Comparison of ENCODE assay signal across 1 cellular context in the genomic region with DNA sequence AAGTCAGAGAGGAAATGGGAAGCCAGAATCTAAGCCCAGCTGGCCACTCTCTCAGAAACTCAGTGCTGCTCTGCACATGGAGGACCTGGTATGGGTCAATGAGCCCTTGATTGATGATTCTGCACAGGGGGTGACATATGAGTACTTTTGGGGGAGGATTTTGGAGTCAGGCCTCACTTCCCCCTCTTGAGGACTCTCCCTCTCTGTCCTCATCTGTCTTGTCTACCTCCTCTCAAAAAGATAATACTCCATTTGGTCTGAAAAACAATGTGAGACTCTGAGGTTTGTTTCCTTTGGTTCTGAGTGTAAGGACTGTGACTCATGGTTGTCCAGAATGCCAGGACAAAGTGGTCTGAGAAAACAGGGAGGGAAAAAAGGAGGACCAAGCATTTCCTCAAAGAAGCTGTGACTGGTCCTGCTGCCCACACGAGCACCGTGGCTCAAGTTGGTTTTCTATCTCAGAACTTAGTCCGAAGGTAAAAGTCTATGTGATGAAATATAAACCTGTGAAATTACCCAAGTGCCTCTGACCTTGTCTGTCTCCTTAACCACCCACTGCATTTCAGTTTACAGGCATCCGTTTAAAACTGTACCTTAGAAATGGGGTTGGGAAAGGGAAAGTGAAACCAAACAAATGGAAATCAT.
A peak's percentile ranks its signal among the peaks of the same experiment; 100 is the strongest.
TF ChIP-seq lines count a peak whose summit lies in the region.

No MANE protein-coding gene starts in this region.

TF ChIP-seq in K562, 482 proteins besides CTCF, POLR2A, EP300 and RAD21 (continued from another document and continues in another):
- TF ChIP-seq, protein P1, sequence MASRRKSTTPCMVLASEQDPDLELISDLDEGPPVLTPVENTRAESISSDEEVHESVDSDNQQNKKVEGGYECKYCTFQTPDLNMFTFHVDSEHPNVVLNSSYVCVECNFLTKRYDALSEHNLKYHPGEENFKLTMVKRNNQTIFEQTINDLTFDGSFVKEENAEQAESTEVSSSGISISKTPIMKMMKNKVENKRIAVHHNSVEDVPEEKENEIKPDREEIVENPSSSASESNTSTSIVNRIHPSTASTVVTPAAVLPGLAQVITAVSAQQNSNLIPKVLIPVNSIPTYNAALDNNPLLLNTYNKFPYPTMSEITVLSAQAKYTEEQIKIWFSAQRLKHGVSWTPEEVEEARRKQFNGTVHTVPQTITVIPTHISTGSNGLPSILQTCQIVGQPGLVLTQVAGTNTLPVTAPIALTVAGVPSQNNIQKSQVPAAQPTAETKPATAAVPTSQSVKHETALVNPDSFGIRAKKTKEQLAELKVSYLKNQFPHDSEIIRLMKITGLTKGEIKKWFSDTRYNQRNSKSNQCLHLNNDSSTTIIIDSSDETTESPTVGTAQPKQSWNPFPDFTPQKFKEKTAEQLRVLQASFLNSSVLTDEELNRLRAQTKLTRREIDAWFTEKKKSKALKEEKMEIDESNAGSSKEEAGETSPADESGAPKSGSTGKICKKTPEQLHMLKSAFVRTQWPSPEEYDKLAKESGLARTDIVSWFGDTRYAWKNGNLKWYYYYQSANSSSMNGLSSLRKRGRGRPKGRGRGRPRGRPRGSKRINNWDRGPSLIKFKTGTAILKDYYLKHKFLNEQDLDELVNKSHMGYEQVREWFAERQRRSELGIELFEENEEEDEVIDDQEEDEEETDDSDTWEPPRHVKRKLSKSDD (conservative IDR thresholded peaks at IDR 0.05; ENCODE audit: low read length): no peak
- TF ChIP-seq TRIM28 (IDR thresholded peaks at IDR 0.05): no peak
- TF ChIP-seq CREBBP (IDR thresholded peaks at IDR 0.05; ENCODE audit: low read depth, low read length): no peak
- TF ChIP-seq, protein P2, sequence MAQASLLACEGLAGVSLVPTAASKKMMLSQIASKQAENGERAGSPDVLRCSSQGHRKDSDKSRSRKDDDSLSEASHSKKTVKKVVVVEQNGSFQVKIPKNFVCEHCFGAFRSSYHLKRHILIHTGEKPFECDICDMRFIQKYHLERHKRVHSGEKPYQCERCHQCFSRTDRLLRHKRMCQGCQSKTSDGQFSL (CRISPR knock-in tag; IDR thresholded peaks at IDR 0.05): no peak
- TF ChIP-seq, protein P2 (tag; IDR thresholded peaks at IDR 0.05): no peak
- TF ChIP-seq KAT8 (IDR thresholded peaks at IDR 0.05; ENCODE audit: low read depth): no peak
- no peak for TF ChIP-seq WHSC1 (IDR thresholded peaks at IDR 0.05; ENCODE audit: low read length)
- TF ChIP-seq, protein P3, sequence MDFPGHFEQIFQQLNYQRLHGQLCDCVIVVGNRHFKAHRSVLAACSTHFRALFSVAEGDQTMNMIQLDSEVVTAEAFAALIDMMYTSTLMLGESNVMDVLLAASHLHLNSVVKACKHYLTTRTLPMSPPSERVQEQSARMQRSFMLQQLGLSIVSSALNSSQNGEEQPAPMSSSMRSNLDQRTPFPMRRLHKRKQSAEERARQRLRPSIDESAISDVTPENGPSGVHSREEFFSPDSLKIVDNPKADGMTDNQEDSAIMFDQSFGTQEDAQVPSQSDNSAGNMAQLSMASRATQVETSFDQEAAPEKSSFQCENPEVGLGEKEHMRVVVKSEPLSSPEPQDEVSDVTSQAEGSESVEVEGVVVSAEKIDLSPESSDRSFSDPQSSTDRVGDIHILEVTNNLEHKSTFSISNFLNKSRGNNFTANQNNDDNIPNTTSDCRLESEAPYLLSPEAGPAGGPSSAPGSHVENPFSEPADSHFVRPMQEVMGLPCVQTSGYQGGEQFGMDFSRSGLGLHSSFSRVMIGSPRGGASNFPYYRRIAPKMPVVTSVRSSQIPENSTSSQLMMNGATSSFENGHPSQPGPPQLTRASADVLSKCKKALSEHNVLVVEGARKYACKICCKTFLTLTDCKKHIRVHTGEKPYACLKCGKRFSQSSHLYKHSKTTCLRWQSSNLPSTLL (IDR thresholded peaks at IDR 0.05): no peak
- no peak for TF ChIP-seq ZNF347 (CRISPR knock-in tag; IDR thresholded peaks at IDR 0.05; ENCODE audit: low read depth)
- TF ChIP-seq PYGO2 (tag; IDR thresholded peaks at IDR 0.05): peak; percentile 8; the same call in 1 of the 2 replicates
- no peak for TF ChIP-seq KDM2B (CRISPR knock-in tag; IDR thresholded peaks at IDR 0.05)
- no peak for TF ChIP-seq FOS (IDR thresholded peaks at IDR 0.05; ENCODE audit: extremely low read depth, insufficient read length)
- TF ChIP-seq MGA (IDR thresholded peaks at IDR 0.05): 0 out of 2 replicates have a peak, but pooled peaks have one; percentile 11
- TF ChIP-seq MEIS2 (IDR thresholded peaks at IDR 0.05; ENCODE audit: partially characterized antibody): peak; percentile 41
- TF ChIP-seq ZNF57 (CRISPR knock-in tag; IDR thresholded peaks at IDR 0.05): no peak
- no peak for TF ChIP-seq NRF1 (conservative IDR thresholded peaks at IDR 0.05 in 1 of 2, IDR thresholded peaks at IDR 0.05 in 1 of 2)
- TF ChIP-seq SMARCA5 (IDR thresholded peaks at IDR 0.05): no peak
- TF ChIP-seq ZBTB34 (CRISPR knock-in tag; IDR thresholded peaks at IDR 0.05): no peak
- no peak for TF ChIP-seq RBM22 (IDR thresholded peaks at IDR 0.05; ENCODE audit: low read depth, low read length, poor library complexity, severe bottlenecking)
- TF ChIP-seq, protein P4, sequence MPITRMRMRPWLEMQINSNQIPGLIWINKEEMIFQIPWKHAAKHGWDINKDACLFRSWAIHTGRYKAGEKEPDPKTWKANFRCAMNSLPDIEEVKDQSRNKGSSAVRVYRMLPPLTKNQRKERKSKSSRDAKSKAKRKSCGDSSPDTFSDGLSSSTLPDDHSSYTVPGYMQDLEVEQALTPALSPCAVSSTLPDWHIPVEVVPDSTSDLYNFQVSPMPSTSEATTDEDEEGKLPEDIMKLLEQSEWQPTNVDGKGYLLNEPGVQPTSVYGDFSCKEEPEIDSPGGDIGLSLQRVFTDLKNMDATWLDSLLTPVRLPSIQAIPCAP (CRISPR knock-in tag; IDR thresholded peaks at IDR 0.05; ENCODE audit: borderline replicate concordance): no peak
- no peak for TF ChIP-seq ELF2 (CRISPR knock-in tag; IDR thresholded peaks at IDR 0.05)
- no peak for TF ChIP-seq HMGN3 (IDR thresholded peaks at IDR 0.05; ENCODE audit: borderline replicate concordance, extremely low read depth, insufficient read length, low read depth, low read length)
- no peak for TF ChIP-seq ZBTB49 (CRISPR knock-in tag; IDR thresholded peaks at IDR 0.05; ENCODE audit: borderline replicate concordance)
- no peak for TF ChIP-seq CREB1 (IDR thresholded peaks at IDR 0.05)
- TF ChIP-seq CREB1 (CRISPR knock-in tag; IDR thresholded peaks at IDR 0.05): no peak
- TF ChIP-seq CBX8 (IDR thresholded peaks at IDR 0.05; ENCODE audit: borderline replicate concordance, extremely low read depth, low read depth, low read length, poor library complexity, severe bottlenecking): no peak
- TF ChIP-seq RB1 (IDR thresholded peaks at IDR 0.05; ENCODE audit: low read depth): no peak
- no peak for TF ChIP-seq ZNF124 (CRISPR knock-in tag; IDR thresholded peaks at IDR 0.05)
- TF ChIP-seq ILF3 (IDR thresholded peaks at IDR 0.05; ENCODE audit: borderline replicate concordance): no peak
- no peak for TF ChIP-seq PHB (CRISPR knock-in tag; IDR thresholded peaks at IDR 0.05)
- TF ChIP-seq IRF9 (tag; IDR thresholded peaks at IDR 0.05): no peak
